1 cellular context compared by ENCODE assay signal in genomic region chr1:28965271-28965870, GRCh38.
TF ChIP-seq lines count a peak whose summit lies in the region.

No MANE protein-coding gene starts in this region.

TF ChIP-seq in GM23338, 12 proteins besides CTCF, POLR2A, EP300 and RAD21 (continued from another document):
- TF ChIP-seq ZNF462 (CRISPR knock-in tag; IDR thresholded peaks at IDR 0.05) (no peak), NANOG (IDR thresholded peaks at IDR 0.05; ENCODE audit: borderline replicate concordance) (no peak), EZH2phosphoT487 (IDR thresholded peaks at IDR 0.05; ENCODE audit: unreplicated experiment) (no peak), ETS1 (IDR thresholded peaks at IDR 0.05) (no peak)
